ENCODE assay signal across 10 cellular contexts in genomic region chr14:66610154-66610563, GRCh38.
DNase-seq lines count a peak whose midpoint lies in the region; FAIRE-seq and TF ChIP-seq lines count a peak whose summit lies in the region.
"Had no signal": no experiment of that assay in that cellular context is flagged by ENCODE, and none has a peak within 500 bp of the region (broad histone marks: within the 10 kb centered on the region; RNA-seq: fewer than 3 reads in every experiment).

No MANE protein-coding gene starts in this region.

- H3K9me3 ChIP-seq in PC-9 (ENCODE audit: insufficient read depth, low read depth): no peaks in the 10 kb centered on the region; the same call in 1 of the 2 replicates
- H3K9me3 ChIP-seq in kidney (ENCODE audit: control insufficient read depth in 1 of 2, low read length in 2 of 2): peaks cover 0 to 7% of the 10 kb centered on the region in 2 donors
- H3K9me3 ChIP-seq: uterus had no signal

- H3K4me2 ChIP-seq in PC-9: no peak overlapping the region

- BruUV-seq in PC-9 (replicated peaks; lab: Mats Ljungman, UMichigan): no TSS peak

- peak; percentile 47 for TF ChIP-seq CTCF in AG09319 (IDR thresholded peaks at IDR 0.05; ENCODE audit: low read depth, low read length)
- TF ChIP-seq CTCF in GM13976 (IDR thresholded peaks at IDR 0.05; ENCODE audit: borderline replicate concordance, control extremely low read depth, extremely low read depth, insufficient read depth, missing control alignments): peak; percentile 11
- peak; percentile 62 for TF ChIP-seq CTCF in PC-9 (conservative IDR thresholded peaks at IDR 0.05)
- TF ChIP-seq CTCF in fibroblast of mammary gland (conservative IDR thresholded peaks at IDR 0.05; ENCODE audit: control insufficient read depth, insufficient read depth, low read depth, low read length): peak; percentile 58
- no peak for TF ChIP-seq CTCF in kidney (IDR thresholded peaks at IDR 0.05; ENCODE audit: borderline replicate concordance, extremely low read depth, insufficient read depth)

- CTCF ChIA-PET in PC-9 (lab: Charles Lee): no interaction called here

- no peaks in the 10 kb centered on the region for H3K9me2 ChIP-seq in PC-9 (ENCODE audit: insufficient read depth)

- H3K36me3 ChIP-seq in PC-9 (ENCODE audit: low read depth) (no peaks in the 10 kb centered on the region), kidney (ENCODE audit: control insufficient read depth in 1 of 2, insufficient read depth in 2 of 2, low read length in 2 of 2) (no peaks in the 10 kb centered on the region)
- H3K36me3 ChIP-seq: uterus had no signal

- POLR2A ChIA-PET in PC-9 (lab: Charles Lee; ENCODE audit: unreplicated experiment): no interaction called here

- DNase-seq in AG09319 (ENCODE audit: extremely low read depth, low read depth): no peak
- DNase-seq in GM13976 (ENCODE audit: low spot score): no peak
- DNase-seq in PC-9: no peak
- peak; percentile 29 for DNase-seq in fibroblast of mammary gland (ENCODE audit: low read depth)
- DNase-seq in kidney: no peak
- no peak for DNase-seq in SKM-1 treated with dmso at 0.1 percent for 144 hours (lab: John Stamatoyannopoulos, UW; ENCODE audit: unreplicated experiment)
- no peak for DNase-seq in C1 segment of cervical spinal cord (lab: John Stamatoyannopoulos, UW)
- no peak for DNase-seq in SHP77 treated with DMSO at 0.1 percent for 48 hours (lab: John Stamatoyannopoulos, UW)
- DNase-seq: activated gamma-delta T cell, uterus had no signal

- FAIRE-seq in kidney (lab: Jason Lieb, UNC): no peak

- no peak overlapping the region for H2AFZ ChIP-seq in PC-9

- in situ Hi-C loops in GM13976 (cut with MboI; ENCODE audit: low sequenced_read_pairs, unreplicated experiment): no loop called here

- no peaks in the 10 kb centered on the region for H4K20me1 ChIP-seq in PC-9 (ENCODE audit: insufficient read depth)

- intact Hi-C loops in PC-9 (cut with micrococcal nuclease; ENCODE audit: unreplicated experiment) (no loop called here), kidney (cut with DNase I) (no loop called here)

- H3K9ac ChIP-seq in kidney (ENCODE audit: low read length in 2 of 2): no peak overlapping the region

- H3K4me1 ChIP-seq in PC-9 (replicated peaks; ENCODE audit: insufficient read depth) (no peaks in the 10 kb centered on the region), kidney (ENCODE audit: control insufficient read depth in 1 of 2, insufficient read depth in 1 of 2, low read depth in 1 of 2, low read length in 2 of 2) (no peaks in the 10 kb centered on the region)
- H3K4me1 ChIP-seq: uterus had no signal

- no peaks in the 10 kb centered on the region for H3F3A ChIP-seq in PC-9 (ENCODE audit: insufficient read depth, low read depth)

- no peaks in the 10 kb centered on the region for H3K27me3 ChIP-seq in PC-9 (ENCODE audit: insufficient read depth, low read depth)
- H3K27me3 ChIP-seq: uterus had no signal

- no peak overlapping the region for H3K27ac ChIP-seq in PC-9
- no peak overlapping the region for H3K27ac ChIP-seq in kidney (ENCODE audit: low read depth in 2 of 2, low read length in 2 of 2)
- H3K27ac ChIP-seq: uterus had no signal

- no peak overlapping the region for H3K4me3 ChIP-seq in PC-9
- no peak overlapping the region for H3K4me3 ChIP-seq in fibroblast of mammary gland (ENCODE audit: control insufficient read depth, low read depth, low read length)
- no peak overlapping the region for H3K4me3 ChIP-seq in kidney (ENCODE audit: low read length in 2 of 2)
- H3K4me3 ChIP-seq: uterus had no signal

- peaks cover 20% of the 10 kb centered on the region for H3K79me2 ChIP-seq in PC-9 (ENCODE audit: low read depth)
